ENCODE assay signal across 8 cellular contexts in the genomic region with DNA sequence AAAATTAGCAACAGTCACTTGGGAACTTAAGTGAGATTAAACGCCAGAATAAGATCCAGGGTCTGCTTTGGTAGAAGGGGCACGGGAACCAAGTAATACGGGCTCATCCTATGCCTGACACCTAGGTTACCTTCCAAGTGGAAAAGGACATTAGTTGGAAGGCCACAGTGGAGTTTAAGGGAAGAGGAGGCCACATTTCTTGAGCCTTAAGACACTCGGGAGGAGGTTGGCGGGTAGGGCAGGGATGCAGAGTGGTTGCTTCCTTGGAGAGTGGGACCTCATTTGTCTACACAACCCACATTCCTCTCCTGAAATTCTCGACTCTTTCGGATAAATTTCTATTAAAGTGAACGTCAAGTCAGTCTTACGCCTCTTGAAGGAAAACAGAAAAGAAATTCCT. TPM values are rescaled to one million over a fixed set of nuclear protein-coding genes. Genes with fewer than 3 reads are reported as not detected.
DNase-seq lines count a peak whose midpoint lies in the region; ATAC-seq and TF ChIP-seq lines count a peak whose summit lies in the region.

No MANE protein-coding gene starts in this region.

- H3K9ac ChIP-seq in PC-3 (ENCODE audit: low read length) (no peak overlapping the region), endocrine pancreas (ENCODE audit: control insufficient read depth, insufficient read depth, low read length) (no peak overlapping the region), neural cell (ENCODE audit: low read length) (peak overlapping the region; percentile 45)

- intact Hi-C loops in PC-3 (cut with micrococcal nuclease), result no loop called here

- H4K20me1 ChIP-seq in PC-3 (ENCODE audit: low read length), result no peaks in the 10 kb centered on the region
- H4K20me1 ChIP-seq in neural cell (ENCODE audit: insufficient read depth), result no peaks in the 10 kb centered on the region

- H3K9me3 ChIP-seq in PC-3 (ENCODE audit: low read length) (no peaks in the 10 kb centered on the region), endocrine pancreas (ENCODE audit: control insufficient read depth, low read length) (no peaks in the 10 kb centered on the region), neural cell (ENCODE audit: low read length) (no peaks in the 10 kb centered on the region)

- peak overlapping the region; percentile 67; the same call in 1 of the 2 replicates for H2AFZ ChIP-seq in PC-3 (ENCODE audit: low read length)
- H2AFZ ChIP-seq in neural cell (ENCODE audit: low read depth, low read length), result no peak overlapping the region

- H3F3A ChIP-seq in PC-3 (ENCODE audit: low read length, unreplicated experiment) (no peaks in the 10 kb centered on the region), neural cell (ENCODE audit: insufficient read depth, low read length, poor library complexity, severe bottlenecking) (no peaks in the 10 kb centered on the region)

- TF ChIP-seq CTCF in AG04449 (IDR thresholded peaks at IDR 0.05; ENCODE audit: insufficient read depth, low read length, missing control alignments), result no peak
- TF ChIP-seq CTCF in PC-3 (conservative IDR thresholded peaks at IDR 0.05; ENCODE audit: low read depth, low read length), result no peak
- no peak for TF ChIP-seq CTCF in neural cell (IDR thresholded peaks at IDR 0.05; ENCODE audit: poor library complexity, severe bottlenecking)

- H3K4me2 ChIP-seq in PC-3 (ENCODE audit: low read length), result peak overlapping the region; percentile 78
- peak overlapping the region; percentile 17 for H3K4me2 ChIP-seq in neural cell (ENCODE audit: low read length)

- H3K27ac ChIP-seq in PC-3 (ENCODE audit: low read length), result no peak overlapping the region
- peak overlapping the region; percentile 70 for H3K27ac ChIP-seq in neural cell (ENCODE audit: low read length)

- CTCF ChIA-PET in AG04449 (lab: Yijun Ruan, JAX) (no interaction called here), PC-3 (lab: Charles Lee) (no interaction called here)

- BruUV-seq in PC-3 (replicated peaks; lab: Mats Ljungman, UMichigan), result no TSS peak

- H3K4me1 ChIP-seq in PC-3 (ENCODE audit: insufficient read depth, low read length) (no peaks in the 10 kb centered on the region), endocrine pancreas (ENCODE audit: control insufficient read depth, insufficient read depth, low read length) (peaks cover 6% of the 10 kb centered on the region)

- DNase-seq in AG04449 (ENCODE audit: low read depth, low spot score) (no peak), PC-3 (no peak), Kasumi-1 (lab: John Stamatoyannopoulos, UW) (no peak), AG08396 (ENCODE audit: low spot score) (no peak), GDM1 (lab: John Stamatoyannopoulos, UW) (no peak)
- DNase-seq in stimulated activated CD4-positive, alpha-beta T cell treated with anti-CD3 and anti-CD28 coated beads, Interleukin-1b, Interleukin-23, amount 100 ng/mL, for 48 hours, result no peak

- TF ChIP-seq EP300 in neural cell (conservative IDR thresholded peaks at IDR 0.05; ENCODE audit: poor library complexity, severe bottlenecking), result no peak

- H3K36me3 ChIP-seq in PC-3 (ENCODE audit: low read depth, low read length) (no peaks in the 10 kb centered on the region), endocrine pancreas (ENCODE audit: control insufficient read depth, insufficient read depth, low read length) (no peaks in the 10 kb centered on the region), neural cell (ENCODE audit: insufficient read depth, low read length) (no peaks in the 10 kb centered on the region)

- H3K79me2 ChIP-seq in PC-3 (ENCODE audit: low read length) (no peaks in the 10 kb centered on the region), neural cell (replicated peaks; ENCODE audit: insufficient read depth, low read length) (no peaks in the 10 kb centered on the region)

- no peaks in the 10 kb centered on the region for H3K9me2 ChIP-seq in PC-3 (replicated peaks; ENCODE audit: low read length)
- no peaks in the 10 kb centered on the region for H3K9me2 ChIP-seq in neural cell (ENCODE audit: insufficient read depth, low read length)

- ATAC-seq in PC-3, result no peak

- H3K27me3 ChIP-seq in PC-3 (ENCODE audit: low read length) (peaks cover 34% of the 10 kb centered on the region), endocrine pancreas (ENCODE audit: control insufficient read depth, insufficient read depth, low read length) (no peaks in the 10 kb centered on the region), neural cell (ENCODE audit: insufficient read depth, low read depth, low read length) (no peaks in the 10 kb centered on the region)

- POLR2A ChIA-PET in AG04449 (lab: Yijun Ruan, JAX), result no interaction called here
- POLR2A ChIA-PET in PC-3 (lab: Charles Lee; ENCODE audit: unreplicated experiment), result no interaction called here

- peak overlapping the region; percentile 62 for H3K4me3 ChIP-seq in AG04449 (ENCODE audit: low read depth, low read length)
- peak overlapping the region; percentile 56 for H3K4me3 ChIP-seq in PC-3 (ENCODE audit: low read length)
- peak overlapping the region; percentile 88 for H3K4me3 ChIP-seq in endocrine pancreas (ENCODE audit: control insufficient read depth, insufficient read depth, low read length)
- H3K4me3 ChIP-seq in neural cell (ENCODE audit: low read length), result peak overlapping the region; percentile 66

- TF ChIP-seq RAD21 in neural cell (conservative IDR thresholded peaks at IDR 0.05), result no peak

TF ChIP-seq in neural cell, 6 proteins besides CTCF, POLR2A, EP300 and RAD21:
- TF ChIP-seq EZH2 (IDR thresholded peaks at IDR 0.05; ENCODE audit: borderline replicate concordance, insufficient read depth, low read length, poor library complexity, severe bottlenecking), result no peak
- TF ChIP-seq MXI1 (conservative IDR thresholded peaks at IDR 0.05; ENCODE audit: poor library complexity, severe bottlenecking), result no peak
- no peak for TF ChIP-seq SMC3 (conservative IDR thresholded peaks at IDR 0.05; ENCODE audit: poor library complexity)
- no peak for TF ChIP-seq TAF1 (IDR thresholded peaks at IDR 0.05; ENCODE audit: low read depth)
- TF ChIP-seq POLR2AphosphoS5 (IDR thresholded peaks at IDR 0.05), result no peak
- TF ChIP-seq, protein P1, sequence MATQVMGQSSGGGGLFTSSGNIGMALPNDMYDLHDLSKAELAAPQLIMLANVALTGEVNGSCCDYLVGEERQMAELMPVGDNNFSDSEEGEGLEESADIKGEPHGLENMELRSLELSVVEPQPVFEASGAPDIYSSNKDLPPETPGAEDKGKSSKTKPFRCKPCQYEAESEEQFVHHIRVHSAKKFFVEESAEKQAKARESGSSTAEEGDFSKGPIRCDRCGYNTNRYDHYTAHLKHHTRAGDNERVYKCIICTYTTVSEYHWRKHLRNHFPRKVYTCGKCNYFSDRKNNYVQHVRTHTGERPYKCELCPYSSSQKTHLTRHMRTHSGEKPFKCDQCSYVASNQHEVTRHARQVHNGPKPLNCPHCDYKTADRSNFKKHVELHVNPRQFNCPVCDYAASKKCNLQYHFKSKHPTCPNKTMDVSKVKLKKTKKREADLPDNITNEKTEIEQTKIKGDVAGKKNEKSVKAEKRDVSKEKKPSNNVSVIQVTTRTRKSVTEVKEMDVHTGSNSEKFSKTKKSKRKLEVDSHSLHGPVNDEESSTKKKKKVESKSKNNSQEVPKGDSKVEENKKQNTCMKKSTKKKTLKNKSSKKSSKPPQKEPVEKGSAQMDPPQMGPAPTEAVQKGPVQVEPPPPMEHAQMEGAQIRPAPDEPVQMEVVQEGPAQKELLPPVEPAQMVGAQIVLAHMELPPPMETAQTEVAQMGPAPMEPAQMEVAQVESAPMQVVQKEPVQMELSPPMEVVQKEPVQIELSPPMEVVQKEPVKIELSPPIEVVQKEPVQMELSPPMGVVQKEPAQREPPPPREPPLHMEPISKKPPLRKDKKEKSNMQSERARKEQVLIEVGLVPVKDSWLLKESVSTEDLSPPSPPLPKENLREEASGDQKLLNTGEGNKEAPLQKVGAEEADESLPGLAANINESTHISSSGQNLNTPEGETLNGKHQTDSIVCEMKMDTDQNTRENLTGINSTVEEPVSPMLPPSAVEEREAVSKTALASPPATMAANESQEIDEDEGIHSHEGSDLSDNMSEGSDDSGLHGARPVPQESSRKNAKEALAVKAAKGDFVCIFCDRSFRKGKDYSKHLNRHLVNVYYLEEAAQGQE (IDR thresholded peaks at IDR 0.05; ENCODE audit: borderline replicate concordance), result no peak

RNA-seq across cellular contexts. Expression of a gene that starts 0.5 kb away (rescaled TPM):
- total RNA-seq in PC-3 (2014; rRNA removed), result not detected in 2 replicates
- polyA plus RNA-seq in neural cell, result 2.1 and 2.5 TPM in 2 replicates
- polyA minus RNA-seq in neural cell, result 11.9 and 14.1 TPM in 2 replicates

RNA-seq across cellular contexts. Expression of a gene that starts 56.7 kb away (rescaled TPM):
- total RNA-seq in PC-3 (2014; rRNA removed), result 67.7 and 83.4 TPM in 2 replicates
- polyA plus RNA-seq in neural cell, result 135 and 205 TPM in 2 replicates
- polyA minus RNA-seq in neural cell, result 73.5 and 82.9 TPM in 2 replicates
